ENCODE assay signal across 8 cellular contexts in the genomic region with DNA sequence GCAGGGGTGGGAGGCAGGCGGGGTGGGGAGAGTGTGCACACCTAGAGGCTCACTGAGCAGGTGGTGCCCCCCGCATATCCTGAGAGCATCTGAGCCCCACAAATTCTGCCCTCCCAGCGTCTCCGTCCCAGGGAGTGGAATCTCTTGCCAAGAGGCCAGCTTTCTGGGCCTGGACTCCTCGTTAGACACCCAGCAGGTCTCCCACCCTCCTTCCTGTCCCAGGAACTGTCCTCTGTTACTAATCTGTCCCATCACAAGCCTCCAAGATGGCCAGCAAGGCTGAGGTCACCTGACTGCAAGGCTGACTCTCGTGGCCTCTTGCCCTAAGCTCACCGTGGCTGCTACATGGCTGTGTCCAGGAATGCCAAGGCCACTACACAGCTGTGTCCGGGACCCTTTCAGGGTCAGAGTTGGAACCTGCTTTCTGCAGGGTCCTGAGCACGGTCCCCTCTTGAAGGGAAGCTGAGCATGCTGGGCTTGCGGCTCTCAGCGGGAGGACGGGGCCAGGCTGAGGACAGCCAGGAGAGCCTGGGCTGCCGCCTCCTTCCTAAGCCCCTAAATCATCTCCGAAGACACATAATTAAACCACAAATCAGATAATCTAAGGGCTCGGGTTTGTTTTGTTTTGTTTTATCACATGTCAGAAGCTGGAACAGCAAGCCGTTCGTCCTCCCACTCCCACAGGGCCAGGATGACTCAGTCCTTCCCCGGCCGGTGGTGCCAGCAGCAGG.
A peak's percentile ranks its signal among the peaks of the same experiment; 100 is the strongest.
DNase-seq lines count a peak whose midpoint lies in the region; ATAC-seq, FAIRE-seq and TF ChIP-seq lines count a peak whose summit lies in the region.
"Had no signal": no experiment of that assay in that cellular context is flagged by ENCODE, and none has a peak within 500 bp of the region (broad histone marks: within the 10 kb centered on the region; RNA-seq: fewer than 3 reads in every experiment).

No MANE protein-coding gene starts in this region.

- no peak overlapping the region for H3K9ac ChIP-seq in GM12878 (ENCODE audit: control insufficient read depth, insufficient read depth, low read length)

- TF ChIP-seq EP300 in GM12878 (IDR thresholded peaks at IDR 0.05; ENCODE audit: borderline replicate concordance in 1 of 2, control insufficient read depth in 1 of 2, low read depth in 2 of 2, low read length in 2 of 2), result no peak

- 69% methylated on average over 18 of the region's 19 CpGs for WGBS in GM12878 (ENCODE audit: insufficient coverage, insufficient replicate concordance, low lambda C conversion rate, missing lambda C conversion rate)
- 67% methylated on average over 19 of the region's 19 CpGs for WGBS in thymus

- H3K79me2 ChIP-seq in GM12878 (ENCODE audit: control insufficient read depth, insufficient read depth, low read length), result no peaks in the 10 kb centered on the region

- peak; percentile 82 for DNase-seq in MG63
- no peak for DNase-seq in GM12878 (ENCODE audit: low read depth, low spot score)
- DNase-seq in left lung, result peak in 1 of 2 donors; percentile 41
- no peak for DNase-seq in stimulated activated CD4-positive, alpha-beta T cell treated with anti-CD3 and anti-CD28 coated beads, Interleukin-2, amount 100 ng/mL, for 48 hours
- DNase-seq: NCI-H1105 had no signal

- H3K27me3 ChIP-seq in MG63, result peaks cover 10% of the 10 kb centered on the region
- no peaks in the 10 kb centered on the region for H3K27me3 ChIP-seq in GM12878 (replicated peaks in 1 of 2; ENCODE audit: control insufficient read depth in 2 of 2, insufficient read depth in 2 of 2, low read length in 1 of 2)
- peaks cover 0 to 11% of the 10 kb centered on the region in 2 donors for H3K27me3 ChIP-seq in left lung
- H3K27me3 ChIP-seq in thymus (ENCODE audit: control insufficient read depth, insufficient read depth), result no peaks in the 10 kb centered on the region

- in situ Hi-C loops in GM12878 (cut with MboI), result loop anchor here (25.0 kb wide), 1 partner anchor 1327 kb away; the partner anchor contains the start of gene TBC1D22A

- TF ChIP-seq RAD21 in GM12878 (IDR thresholded peaks at IDR 0.05; ENCODE audit: insufficient read depth, low read depth, low read length), result no peak

- intact Hi-C loops in GM12878 (cut with micrococcal nuclease; ENCODE audit: unreplicated experiment), result no loop called here
- intact Hi-C loops in left lung (cut with DNase I), result no loop called here

- TF ChIP-seq CTCF in GM12878 (IDR thresholded peaks at IDR 0.05 in 2 of 3, conservative IDR thresholded peaks at IDR 0.05 in 1 of 3; ENCODE audit: control insufficient read depth in 2 of 3, extremely low read depth in 1 of 3, insufficient read depth in 1 of 3, low read depth in 3 of 3, low read length in 3 of 3) (no peak), left lung (IDR thresholded peaks at IDR 0.05) (no peak)

- CTCF ChIA-PET in GM12878 (lab: Yijun Ruan, JAX), result interaction anchor here (0.6 kb wide), 1 partner anchor 1039 kb away, joined by 3 read pairs; no protein-coding TSS in a partner anchor

- H3K27ac ChIP-seq in GM12878 (ENCODE audit: control insufficient read depth, insufficient read depth) (no peak overlapping the region), left lung (no peak overlapping the region), thymus (ENCODE audit: low read depth) (no peak overlapping the region)

- H2AFZ ChIP-seq in GM12878 (ENCODE audit: control insufficient read depth, low read depth, low read length), result peak overlapping the region; percentile 26; the same call in 1 of the 2 replicates

- RAD21 ChIA-PET in GM12878 (lab: Charles Lee; ENCODE audit: unreplicated experiment), result no interaction called here

- peak overlapping the region; percentile 76 for H3K4me2 ChIP-seq in GM12878 (ENCODE audit: control insufficient read depth, insufficient read depth)

- POLR2A ChIA-PET in GM12878 (lab: Charles Lee), result no interaction called here

- peak; percentile 31; the same call in 1 of the 3 replicates for ATAC-seq in GM12878
- peak; percentile 78 for ATAC-seq in left lung
- no peak for ATAC-seq in GM19467 (IDR thresholded peaks at IDR 0.05; ENCODE audit: unreplicated experiment)
- ATAC-seq in GM18858 (IDR thresholded peaks at IDR 0.05; ENCODE audit: unreplicated experiment), result no peak

- SMC1A ChIA-PET in GM12878 (lab: Charles Lee; ENCODE audit: uncharacterized antibody, unreplicated experiment), result interaction anchor here (1.4 kb wide), 1 partner anchor 30 kb away, joined by 3 read pairs; no protein-coding TSS in a partner anchor

- FAIRE-seq in GM12878 (lab: Jason Lieb, UNC), result no peak

- BruUV-seq in GM12878 (replicated peaks; lab: Mats Ljungman, UMichigan), result no TSS peak

- H3K9me3 ChIP-seq in MG63, result no peaks in the 10 kb centered on the region
- H3K9me3 ChIP-seq in GM12878 (replicated peaks; ENCODE audit: control insufficient read depth, insufficient read depth, low read length), result no peaks in the 10 kb centered on the region
- H3K9me3 ChIP-seq in left lung, result no peaks in the 10 kb centered on the region
- H3K9me3 ChIP-seq in thymus (ENCODE audit: control insufficient read depth), result no peaks in the 10 kb centered on the region

- H3K4me3 ChIP-seq in MG63 (no peak overlapping the region), GM12878 (no peak overlapping the region), left lung (no peak overlapping the region), thymus (ENCODE audit: low read length) (peak overlapping the region; percentile 5)

- H3K4me1 ChIP-seq in GM12878 (ENCODE audit: control insufficient read depth, insufficient read depth, low read length) (peaks cover 21% of the 10 kb centered on the region), left lung (peaks cover 0 to 8% of the 10 kb centered on the region in 2 donors), thymus (ENCODE audit: control insufficient read depth, insufficient read depth, low read length) (peaks cover 42% of the 10 kb centered on the region)

- no peak for TF ChIP-seq POLR2A in GM12878 (IDR thresholded peaks at IDR 0.05; ENCODE audit: low read depth, low read length)

- no peaks in the 10 kb centered on the region for H3K36me3 ChIP-seq in MG63
- H3K36me3 ChIP-seq in GM12878 (ENCODE audit: control insufficient read depth in 2 of 2, insufficient read depth in 2 of 2, low read length in 1 of 2), result no peaks in the 10 kb centered on the region
- no peaks in the 10 kb centered on the region for H3K36me3 ChIP-seq in left lung
- no peaks in the 10 kb centered on the region for H3K36me3 ChIP-seq in thymus (ENCODE audit: control insufficient read depth, insufficient read depth)

- no peaks in the 10 kb centered on the region for H4K20me1 ChIP-seq in GM12878 (ENCODE audit: control insufficient read depth, insufficient read depth)

TF ChIP-seq in GM12878, 131 proteins besides CTCF, POLR2A, EP300 and RAD21:
- no peak for TF ChIP-seq PRDM15 (CRISPR knock-in tag; IDR thresholded peaks at IDR 0.05)
- TF ChIP-seq, protein P1, sequence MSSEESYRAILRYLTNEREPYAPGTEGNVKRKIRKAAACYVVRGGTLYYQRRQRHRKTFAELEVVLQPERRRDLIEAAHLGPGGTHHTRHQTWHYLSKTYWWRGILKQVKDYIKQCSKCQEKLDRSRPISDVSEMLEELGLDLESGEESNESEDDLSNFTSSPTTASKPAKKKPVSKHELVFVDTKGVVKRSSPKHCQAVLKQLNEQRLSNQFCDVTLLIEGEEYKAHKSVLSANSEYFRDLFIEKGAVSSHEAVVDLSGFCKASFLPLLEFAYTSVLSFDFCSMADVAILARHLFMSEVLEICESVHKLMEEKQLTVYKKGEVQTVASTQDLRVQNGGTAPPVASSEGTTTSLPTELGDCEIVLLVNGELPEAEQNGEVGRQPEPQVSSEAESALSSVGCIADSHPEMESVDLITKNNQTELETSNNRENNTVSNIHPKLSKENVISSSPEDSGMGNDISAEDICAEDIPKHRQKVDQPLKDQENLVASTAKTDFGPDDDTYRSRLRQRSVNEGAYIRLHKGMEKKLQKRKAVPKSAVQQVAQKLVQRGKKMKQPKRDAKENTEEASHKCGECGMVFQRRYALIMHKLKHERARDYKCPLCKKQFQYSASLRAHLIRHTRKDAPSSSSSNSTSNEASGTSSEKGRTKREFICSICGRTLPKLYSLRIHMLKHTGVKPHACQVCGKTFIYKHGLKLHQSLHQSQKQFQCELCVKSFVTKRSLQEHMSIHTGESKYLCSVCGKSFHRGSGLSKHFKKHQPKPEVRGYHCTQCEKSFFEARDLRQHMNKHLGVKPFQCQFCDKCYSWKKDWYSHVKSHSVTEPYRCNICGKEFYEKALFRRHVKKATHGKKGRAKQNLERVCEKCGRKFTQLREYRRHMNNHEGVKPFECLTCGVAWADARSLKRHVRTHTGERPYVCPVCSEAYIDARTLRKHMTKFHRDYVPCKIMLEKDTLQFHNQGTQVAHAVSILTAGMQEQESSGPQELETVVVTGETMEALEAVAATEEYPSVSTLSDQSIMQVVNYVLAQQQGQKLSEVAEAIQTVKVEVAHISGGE (CRISPR knock-in tag; IDR thresholded peaks at IDR 0.05), result no peak

Comparison
In these comparisons a context has a peak if more than half of its experiments do, and no peak if none do; other contexts are left out.
1. ATAC-seq: peak in GM12878 (single experiment) and left lung (single experiment); none in GM19467 (single experiment) and GM18858 (single experiment).